19 cellular contexts compared by ENCODE assay signal in the genomic region with DNA sequence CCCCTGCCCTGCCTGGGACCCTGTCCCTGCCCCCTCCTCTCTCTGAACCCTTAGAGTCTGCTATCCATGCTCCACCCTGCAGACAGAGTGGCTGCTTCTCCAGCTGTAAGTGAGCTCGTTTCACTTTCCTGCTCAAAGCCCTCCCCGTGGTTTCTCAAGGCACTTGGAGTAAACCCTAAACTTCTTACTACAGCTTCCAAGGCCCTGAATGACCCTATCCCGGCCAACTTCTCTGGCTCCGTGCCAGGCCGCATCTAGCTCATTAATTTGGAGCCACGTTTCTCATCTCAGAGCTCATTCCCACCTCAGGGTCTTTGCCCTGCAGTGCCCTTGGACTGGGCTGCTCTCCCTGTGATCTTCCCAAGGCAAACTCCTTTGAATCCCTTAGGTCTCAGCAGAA.
DNase-seq lines count a peak whose midpoint lies in the region; ATAC-seq and TF ChIP-seq lines count a peak whose summit lies in the region.
"Had no signal": no experiment of that assay in that cellular context is flagged by ENCODE, and none has a peak within 500 bp of the region (broad histone marks: within the 10 kb centered on the region; RNA-seq: fewer than 3 reads in every experiment).

No MANE protein-coding gene starts in this region.

- H3K27me3 ChIP-seq in heart left ventricle (no peaks in the 10 kb centered on the region), esophagus muscularis mucosa (no peaks in the 10 kb centered on the region)
- H3K27me3 ChIP-seq: neutrophil had no signal

- peak overlapping the region; percentile 16 for H3K27ac Mint-ChIP-seq in osteocyte (ENCODE audit: unreplicated experiment)
- H3K27ac Mint-ChIP-seq: activated naive CD4-positive, alpha-beta T cell treated with anti-CD3 and anti-CD28 coated beads for 36 hours had no signal

- H3K36me3 ChIP-seq in heart left ventricle, result no peaks in the 10 kb centered on the region
- no peaks in the 10 kb centered on the region for H3K36me3 ChIP-seq in esophagus muscularis mucosa
- H3K36me3 ChIP-seq: neutrophil had no signal

- H3K4me3 ChIP-seq in AG10803 (ENCODE audit: low read length) (no peak overlapping the region), heart left ventricle (no peak overlapping the region), esophagus muscularis mucosa (no peak overlapping the region)

- H3K9me3 ChIP-seq in heart left ventricle (peaks cover 0 to 20% (median 8%) of the 10 kb centered on the region in 12 donors), esophagus muscularis mucosa (peaks cover 0 to 9% (median 8%) of the 10 kb centered on the region in 4 donors)
- H3K9me3 ChIP-seq: neutrophil had no signal

- TF ChIP-seq EP300 in esophagus muscularis mucosa (IDR thresholded peaks at IDR 0.05), result no peak

- TF ChIP-seq CTCF in AG10803 (conservative IDR thresholded peaks at IDR 0.05; ENCODE audit: low read length) (no peak), heart left ventricle (IDR thresholded peaks at IDR 0.05) (no peak), osteocyte (IDR thresholded peaks at IDR 0.05) (no peak), esophagus muscularis mucosa (IDR thresholded peaks at IDR 0.05) (no peak)

- H3K4me3 Mint-ChIP-seq in osteocyte (ENCODE audit: unreplicated experiment), result no peak overlapping the region
- H3K4me3 Mint-ChIP-seq: activated naive CD4-positive, alpha-beta T cell treated with anti-CD3 and anti-CD28 coated beads for 36 hours; brain had no signal

- no peaks in the 10 kb centered on the region for H3K27me3 Mint-ChIP-seq in osteocyte (ENCODE audit: unreplicated experiment)

- WGBS in heart left ventricle, 4 donors, result 45 to 56% (median 51%) methylated on average over 6 of the region's 6 CpGs
- 55% methylated on average over 6 of the region's 6 CpGs for WGBS in esophagus muscularis mucosa

- peaks cover 12% of the 10 kb centered on the region for H3K4me1 Mint-ChIP-seq in osteocyte (ENCODE audit: unreplicated experiment)

- H3K4me1 ChIP-seq in heart left ventricle (peaks cover 0 to 43% (median 0%) of the 10 kb centered on the region in 12 donors), esophagus muscularis mucosa (no peaks in the 10 kb centered on the region)

- ATAC-seq in heart left ventricle (peak; percentile 32 to 58 (median 42)), HG02884 (IDR thresholded peaks at IDR 0.05; ENCODE audit: unreplicated experiment) (no peak), GM18870 (IDR thresholded peaks at IDR 0.05; ENCODE audit: unreplicated experiment) (no peak)
- ATAC-seq: Panc1, SK-N-SH treated with all-trans-retinoic acid at 6 μM for 48 hours had no signal

- peaks cover 19% of the 10 kb centered on the region for H3K9me3 Mint-ChIP-seq in osteocyte (ENCODE audit: unreplicated experiment)

- TF ChIP-seq POLR2A in heart left ventricle (IDR thresholded peaks at IDR 0.05), result no peak
- no peak for TF ChIP-seq POLR2A in esophagus muscularis mucosa (IDR thresholded peaks at IDR 0.05; ENCODE audit: low read depth)

- intact Hi-C loops in heart left ventricle (cut with DNase I), result no loop called here
- intact Hi-C loops in esophagus muscularis mucosa (cut with DNase I), result no loop called here

- H3K27ac ChIP-seq in heart left ventricle, result peak overlapping the region in 4 of 12 donors; percentile 7 to 34 (median 28)
- H3K27ac ChIP-seq in esophagus muscularis mucosa (replicated peaks in 1 of 4), result no peak overlapping the region
- H3K27ac ChIP-seq: epithelial cell of prostate, neutrophil had no signal

- H3K36me3 Mint-ChIP-seq in osteocyte (ENCODE audit: unreplicated experiment), result no peaks in the 10 kb centered on the region
- H3K36me3 Mint-ChIP-seq: brain had no signal

- DNase-seq in AG10803 (ENCODE audit: low read depth) (peak; percentile 36), M059J (ENCODE audit: low read depth) (peak; percentile 80), heart left ventricle (peak; percentile 28 to 68 (median 35)), osteocyte (ENCODE audit: extremely low spot score, unreplicated experiment) (no peak), esophagus muscularis mucosa (ENCODE audit: extremely low spot score) (no peak)
- DNase-seq: activated CD4-positive, alpha-beta T cell treated with anti-CD3 and anti-CD28 coated beads for 4 hours; activated naive CD4-positive, alpha-beta T cell treated with anti-CD3 and anti-CD28 coated beads for 36 hours; cortex of kidney; GOT3; KBM-7; NCI-H1092 treated with DMSO at 0.1 percent for 48 hours; NCI-H2171 had no signal

Comparison
In these comparisons a context has a peak if more than half of its experiments do, and no peak if none do; other contexts are left out.
1. DNase-seq: peak in AG10803 (single experiment), M059J (single experiment) and heart left ventricle (5 of 5); none in osteocyte (single experiment) and esophagus muscularis mucosa (single experiment).
2. ATAC-seq: peak in heart left ventricle (4 of 4); none in HG02884 (single experiment) and GM18870 (single experiment).